In the genomic region with DNA sequence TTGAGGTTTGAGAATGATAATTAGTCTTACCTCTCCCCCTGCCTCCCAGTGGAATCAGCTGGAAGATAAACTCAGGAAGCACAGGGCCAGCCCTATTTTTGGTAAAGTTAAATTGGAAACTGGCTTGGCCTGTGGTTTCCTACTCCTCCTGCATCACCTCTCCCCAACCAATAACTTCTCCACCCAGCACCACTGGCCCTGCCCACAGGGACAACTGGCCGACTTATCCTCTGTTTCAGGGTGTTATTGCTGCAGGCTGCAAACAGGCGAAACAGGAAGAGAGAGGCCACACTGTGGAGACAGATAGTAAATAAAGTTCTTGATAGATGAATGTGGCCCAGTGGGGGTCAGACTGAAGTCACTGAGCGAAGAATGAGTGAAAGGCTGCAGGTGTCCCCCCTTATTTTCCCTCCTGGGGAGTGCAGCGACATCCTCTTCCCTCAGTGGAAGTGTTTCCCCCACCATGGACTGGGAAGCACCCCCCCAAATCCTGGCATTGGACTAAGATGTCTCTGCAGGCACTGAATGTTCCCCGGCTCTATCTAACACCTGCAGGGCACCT, we compare ENCODE assay signal across 12 cellular contexts. TPM values are rescaled to one million over a fixed set of nuclear protein-coding genes. Genes with fewer than 3 reads are reported as not detected.
DNase-seq lines count a peak whose midpoint lies in the region; ATAC-seq lines count a peak whose summit lies in the region.
"Had no signal": no experiment of that assay in that cellular context is flagged by ENCODE, and none has a peak within 500 bp of the region (broad histone marks: within the 10 kb centered on the region; RNA-seq: fewer than 3 reads in every experiment).

No MANE protein-coding gene starts in this region.

- ATAC-seq in GM19438 (IDR thresholded peaks at IDR 0.05; ENCODE audit: low read depth, unreplicated experiment) (peak; percentile 71), HG02759 (IDR thresholded peaks at IDR 0.05; ENCODE audit: unreplicated experiment) (no peak), GM21737 (IDR thresholded peaks at IDR 0.05; ENCODE audit: unreplicated experiment) (no peak), GM19351 (IDR thresholded peaks at IDR 0.05; ENCODE audit: unreplicated experiment) (no peak)
- ATAC-seq: activated T-helper 17 cell treated with anti-CD3 and anti-CD28 coated beads, Interleukin-2, amount 50 U/mL, for 72 hours had no signal

- DNase-seq in CMK (ENCODE audit: low read depth) (peak; percentile 71), UCSD-AML1 (lab: John Stamatoyannopoulos, UW; ENCODE audit: unreplicated experiment) (peak; percentile 57), myocyte (ENCODE audit: low read depth) (peak; percentile 91), epidermal melanocyte (ENCODE audit: insufficient read length, low spot score) (no peak)
- DNase-seq: activated CD4-positive, alpha-beta memory T cell treated with anti-CD3 and anti-CD28 coated beads for 36 hours; NCI-H1105; stimulated activated CD4-positive, alpha-beta T cell treated with anti-CD3 and anti-CD28 coated beads, Interleukin-4, amount 100 ng/mL, for 24 hours had no signal

RNA-seq across cellular contexts. Expression of a gene that starts 47.1 kb away (rescaled TPM):
- total RNA-seq in myocyte = 11.3 and 11.8 TPM in 2 replicates
- polyA plus RNA-seq in myocyte (2012) = 23.9 TPM
